Comparison of ENCODE assay signal across 8 cellular contexts in the genomic region with DNA sequence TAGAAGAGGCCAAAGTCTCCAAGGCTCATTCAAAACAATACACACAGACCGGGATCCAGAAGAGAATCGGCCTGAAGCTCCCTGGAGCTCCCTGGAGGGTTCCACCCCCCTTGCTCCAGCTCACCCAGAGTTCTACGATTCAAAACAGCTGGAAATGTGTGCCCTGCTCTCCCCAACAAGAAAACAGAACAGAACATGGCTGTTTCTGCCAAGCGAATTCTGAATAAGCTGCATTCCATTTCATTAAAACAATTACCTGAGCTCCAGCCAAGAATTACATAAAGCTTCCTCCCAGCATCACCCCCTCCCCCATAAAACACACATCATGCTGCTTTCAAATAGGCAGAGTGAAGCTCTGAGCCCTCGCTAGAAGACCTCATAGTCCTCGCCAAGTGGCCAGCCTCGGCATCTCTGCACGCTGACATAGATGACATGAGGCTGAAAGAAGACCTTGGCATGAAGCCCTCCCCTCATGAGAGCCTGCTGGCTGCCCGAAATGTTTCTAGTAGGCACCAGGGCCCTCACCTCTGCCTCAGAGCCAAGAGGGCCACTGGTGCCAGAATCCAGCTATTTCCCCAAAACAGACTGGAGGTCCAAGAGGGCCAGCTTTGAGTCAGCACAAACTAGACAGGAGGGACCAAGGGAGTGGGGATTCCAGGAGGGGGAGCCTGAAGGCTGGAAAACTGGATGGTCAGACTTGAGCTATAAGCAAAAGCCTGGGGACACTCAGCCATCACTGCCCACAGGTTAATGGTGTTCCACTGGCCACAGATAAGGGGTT. TPM values are rescaled to one million over a fixed set of nuclear protein-coding genes. Genes with fewer than 3 reads are reported as not detected.
A peak's percentile ranks its signal among the peaks of the same experiment; 100 is the strongest.
DNase-seq lines count a peak whose midpoint lies in the region; ATAC-seq, FAIRE-seq and TF ChIP-seq lines count a peak whose summit lies in the region.

No MANE protein-coding gene starts in this region.

- H3K4me2 ChIP-seq in SK-N-SH, result peak overlapping the region; percentile 80
- no peak overlapping the region for H3K4me2 ChIP-seq in neural progenitor cell

- H3K27ac Mint-ChIP-seq in CD8-positive, alpha-beta memory T cell, result peak overlapping the region; percentile 65 to 98 (median 83)
- H3K27ac Mint-ChIP-seq in neural progenitor cell, result peak overlapping the region; percentile 54

- no peaks in the 10 kb centered on the region for H3K9me3 ChIP-seq in CD8-positive, alpha-beta memory T cell (ENCODE audit: low read length)
- H3K9me3 ChIP-seq in SK-N-SH (no peaks in the 10 kb centered on the region), neural progenitor cell (ENCODE audit: low read depth) (no peaks in the 10 kb centered on the region)

- H4K20me1 ChIP-seq in SK-N-SH (ENCODE audit: insufficient read depth) (peaks cover 72% of the 10 kb centered on the region), neural progenitor cell (ENCODE audit: low read depth) (peaks cover 44% of the 10 kb centered on the region)

- no peak overlapping the region for H3K4me3 ChIP-seq in CD8-positive, alpha-beta memory T cell (ENCODE audit: low read length)
- H3K4me3 ChIP-seq in SK-N-SH (ENCODE audit: low read depth in 2 of 2, low read length in 1 of 2) (peak overlapping the region in 1 of 2 experiments; percentile 36; a peak in 1 of 4 replicates), fibroblast of mammary gland (ENCODE audit: control insufficient read depth, low read depth, low read length) (peak overlapping the region; percentile 3), neural progenitor cell (no peak overlapping the region)

- peaks cover 8 to 39% (median 17%) of the 10 kb centered on the region in 3 donors for H3K36me3 Mint-ChIP-seq in CD8-positive, alpha-beta memory T cell
- peaks cover 8% of the 10 kb centered on the region for H3K36me3 Mint-ChIP-seq in neural progenitor cell

- H3K27me3 ChIP-seq in CD8-positive, alpha-beta memory T cell (ENCODE audit: insufficient read depth, low read length, poor library complexity, severe bottlenecking), result no peaks in the 10 kb centered on the region
- H3K27me3 ChIP-seq in SK-N-SH (ENCODE audit: insufficient read depth) (no peaks in the 10 kb centered on the region), neural progenitor cell (no peaks in the 10 kb centered on the region)

- no peak for DNase-seq in CD8-positive, alpha-beta memory T cell
- DNase-seq in SK-N-SH, result peak; percentile 54
- peak; percentile 96 for DNase-seq in fibroblast of mammary gland (ENCODE audit: low read depth)
- DNase-seq in neural progenitor cell (ENCODE audit: low spot score), result no peak
- DNase-seq in GM12891 (ENCODE audit: insufficient read length, low spot score), result no peak
- no peak for DNase-seq in NCI-H1105 treated with DMSO at 0.1 percent for 48 hours (lab: John Stamatoyannopoulos, UW)

- peaks cover 5% of the 10 kb centered on the region for H3K36me3 ChIP-seq in CD8-positive, alpha-beta memory T cell (ENCODE audit: insufficient read depth, low read length)
- H3K36me3 ChIP-seq in SK-N-SH (replicated peaks in 1 of 2; ENCODE audit: control insufficient read depth in 1 of 2, insufficient read depth in 2 of 2, low read length in 1 of 2) (peaks cover 2 to 30% of the 10 kb centered on the region in 2 experiments), neural progenitor cell (no peaks in the 10 kb centered on the region)

- H3F3A ChIP-seq in SK-N-SH (replicated peaks; ENCODE audit: insufficient read depth) (peaks cover 45% of the 10 kb centered on the region), neural progenitor cell (ENCODE audit: low read depth) (peaks cover 3% of the 10 kb centered on the region)

- TF ChIP-seq CTCF in SK-N-SH (IDR thresholded peaks at IDR 0.05) (peak; percentile 25), fibroblast of mammary gland (conservative IDR thresholded peaks at IDR 0.05; ENCODE audit: control insufficient read depth, insufficient read depth, low read depth, low read length) (no peak), neural progenitor cell (IDR thresholded peaks at IDR 0.05) (no peak)

- no peaks in the 10 kb centered on the region for H3K27me3 Mint-ChIP-seq in CD8-positive, alpha-beta memory T cell
- H3K27me3 Mint-ChIP-seq in neural progenitor cell (ENCODE audit: insufficient read depth, low read depth), result peaks cover 3% of the 10 kb centered on the region

- peak in 1 of 2 experiments; percentile 78; a peak in 1 of 4 replicates for TF ChIP-seq EP300 in SK-N-SH (IDR thresholded peaks at IDR 0.05; ENCODE audit: borderline replicate concordance in 1 of 2, low read depth in 1 of 2, low read length in 1 of 2)

- H3K9ac ChIP-seq in SK-N-SH, result peak overlapping the region; percentile 35; the same call in 1 of the 2 replicates
- no peak overlapping the region for H3K9ac ChIP-seq in neural progenitor cell

- CTCF ChIA-PET in CD8-positive, alpha-beta memory T cell (lab: Charles Lee), result interaction anchor here (0.8 to 34.4 kb wide), 8 partner anchors 7 to 56 kb away, joined by 3 to 727 read pairs (median 4); partner anchors contain the start of genes PXN, RNU4-2 and RPLP0
- CTCF ChIA-PET in SK-N-SH (lab: Yijun Ruan, JAX), result interaction anchor here (1.0 to 21.5 kb wide), 5 partner anchors 9 to 56 kb away, joined by 3 to 618 read pairs (median 7); partner anchors contain the start of genes PXN and SIRT4

- H3K27ac ChIP-seq in CD8-positive, alpha-beta memory T cell (ENCODE audit: low read depth, low read length), result no peak overlapping the region
- H3K27ac ChIP-seq in SK-N-SH (ENCODE audit: low read depth in 2 of 2, low read length in 1 of 2), result peak overlapping the region; percentile 62 to 92
- no peak overlapping the region for H3K27ac ChIP-seq in neural progenitor cell

- no peak for TF ChIP-seq RAD21 in SK-N-SH (IDR thresholded peaks at IDR 0.05; ENCODE audit: low read length)

- POLR2A ChIA-PET in CD8-positive, alpha-beta memory T cell (lab: Charles Lee), result interaction anchor here (1.0 kb wide), 1 partner anchor 9 kb away, joined by 3 read pairs; the partner anchor contains the start of gene PXN
- POLR2A ChIA-PET in SK-N-SH (lab: Yijun Ruan, JAX), result interaction anchor here (0.8 to 2.4 kb wide), 5 partner anchors 8 to 56 kb away, joined by 3 to 22 read pairs (median 5); partner anchors contain the start of genes PXN, RNU4-1, RNU4-2 and RPLP0

- no peaks in the 10 kb centered on the region for H3K9me3 Mint-ChIP-seq in CD8-positive, alpha-beta memory T cell
- H3K9me3 Mint-ChIP-seq in neural progenitor cell, result no peaks in the 10 kb centered on the region

- H2AFZ ChIP-seq in SK-N-SH (ENCODE audit: low read depth) (no peak overlapping the region), neural progenitor cell (replicated peaks) (no peak overlapping the region)

- no peaks in the 10 kb centered on the region for H3K9me2 ChIP-seq in SK-N-SH

- peak overlapping the region in 5 of 7 donors; percentile 11 to 58 (median 28) for H3K4me3 Mint-ChIP-seq in CD8-positive, alpha-beta memory T cell
- H3K4me3 Mint-ChIP-seq in neural progenitor cell, result no peak overlapping the region

- ATAC-seq in HG03460 (IDR thresholded peaks at IDR 0.05; ENCODE audit: unreplicated experiment), result no peak
- ATAC-seq in HG02623 (IDR thresholded peaks at IDR 0.05; ENCODE audit: unreplicated experiment), result no peak

- no peak for FAIRE-seq in GM12891 (lab: Jason Lieb, UNC)

- H3K79me2 ChIP-seq in SK-N-SH (ENCODE audit: insufficient read depth) (peaks cover 98% of the 10 kb centered on the region), neural progenitor cell (ENCODE audit: low read depth) (peaks cover 73% of the 10 kb centered on the region)

- H3K4me1 ChIP-seq in CD8-positive, alpha-beta memory T cell (ENCODE audit: insufficient read depth, low read length), result peaks cover 93% of the 10 kb centered on the region
- H3K4me1 ChIP-seq in SK-N-SH (ENCODE audit: control insufficient read depth in 1 of 2, insufficient read depth in 2 of 2, low read depth in 1 of 2, low read length in 1 of 2), result peaks cover 12 to 41% of the 10 kb centered on the region in 2 experiments; a peak in 3 of 4 replicates
- no peaks in the 10 kb centered on the region for H3K4me1 ChIP-seq in neural progenitor cell

- H3K4me1 Mint-ChIP-seq in CD8-positive, alpha-beta memory T cell, result peaks cover 84 to 96% (median 95%) of the 10 kb centered on the region in 3 donors
- peaks cover 10% of the 10 kb centered on the region for H3K4me1 Mint-ChIP-seq in neural progenitor cell

- 22% methylated on average over 9 of the region's 9 CpGs for WGBS in SK-N-SH (ENCODE audit: low lambda C conversion rate)

- no peak for TF ChIP-seq POLR2A in GM12891 (IDR thresholded peaks at IDR 0.05; ENCODE audit: low read depth, low read length)

RNA-seq across cellular contexts. Expression of gene PXN, which starts 8.3 kb away (rescaled TPM):
- 10 to 100 TPM; 33.7 to 35.9 TPM for total RNA-seq in CD8-positive, alpha-beta memory T cell
- polyA plus RNA-seq in CD8-positive, alpha-beta memory T cell, result 146 TPM
- polyA plus RNA-seq in SK-N-SH (2012; rRNA removed), result 63.0 and 89.0 TPM in 2 replicates
- 56.9 and 70.1 TPM in 2 replicates for polyA plus RNA-seq in SK-N-SH (2012; cell fraction: cytosol; rRNA removed)
- 269 and 301 TPM in 2 replicates for polyA plus RNA-seq in SK-N-SH (2012; cell fraction: nucleus; rRNA removed)
- 8.2 and 19.3 TPM in 2 replicates for total RNA-seq in neural progenitor cell (ENCODE audit: low replicate concordance)
- 17.6 TPM for polyA plus RNA-seq in GM12891 (2012; ENCODE audit: low read depth, missing spikeins)

RNA-seq across cellular contexts. Expression of gene RNU4-2, which starts 34.5 kb away (rescaled TPM):
- 1,000 to 10,000 TPM; 1,831 to 1,935 TPM for total RNA-seq in CD8-positive, alpha-beta memory T cell
- polyA plus RNA-seq in CD8-positive, alpha-beta memory T cell, result 44.9 TPM
- not detected in 2 replicates for polyA plus RNA-seq in SK-N-SH (2012; rRNA removed)
- polyA plus RNA-seq in SK-N-SH (2012; cell fraction: cytosol; rRNA removed), result not detected in 2 replicates
- polyA plus RNA-seq in SK-N-SH (2012; cell fraction: nucleus; rRNA removed), result not detected in 2 replicates
- total RNA-seq in neural progenitor cell (ENCODE audit: low replicate concordance), result under 0.01 TPM in 1 of 2 replicates, not detected in the other
- 266 TPM for polyA plus RNA-seq in GM12891 (2012; ENCODE audit: low read depth, missing spikeins)

RNA-seq across cellular contexts. Expression of gene RNU4-1, which starts 35.8 kb away (rescaled TPM):
- 100 to 1,000 TPM; 628 to 678 TPM for total RNA-seq in CD8-positive, alpha-beta memory T cell
- not detected for polyA plus RNA-seq in CD8-positive, alpha-beta memory T cell
- not detected in 2 replicates for polyA plus RNA-seq in SK-N-SH (2012; rRNA removed)
- polyA plus RNA-seq in SK-N-SH (2012; cell fraction: cytosol; rRNA removed), result not detected in 2 replicates
- polyA plus RNA-seq in SK-N-SH (2012; cell fraction: nucleus; rRNA removed), result not detected in 2 replicates
- total RNA-seq in neural progenitor cell (ENCODE audit: low replicate concordance), result under 0.01 TPM in 2 replicates
- 207 TPM for polyA plus RNA-seq in GM12891 (2012; ENCODE audit: low read depth, missing spikeins)

RNA-seq across cellular contexts. Expression of gene SIRT4, which starts 44.9 kb away (rescaled TPM):
- 1 to 10 TPM; 1.8 to 1.9 TPM for total RNA-seq in CD8-positive, alpha-beta memory T cell
- 0.68 TPM for polyA plus RNA-seq in CD8-positive, alpha-beta memory T cell
- 1.1 and 1.4 TPM in 2 replicates for polyA plus RNA-seq in SK-N-SH (2012; rRNA removed)
- polyA plus RNA-seq in SK-N-SH (2012; cell fraction: cytosol; rRNA removed), result 1.4 and 1.6 TPM in 2 replicates
- polyA plus RNA-seq in SK-N-SH (2012; cell fraction: nucleus; rRNA removed), result 1.4 and 1.5 TPM in 2 replicates
- total RNA-seq in neural progenitor cell (ENCODE audit: low replicate concordance), result 3.8 and 6.8 TPM in 2 replicates
- 0.76 TPM for polyA plus RNA-seq in GM12891 (2012; ENCODE audit: low read depth, missing spikeins)

RNA-seq across cellular contexts. Expression of gene RPLP0, which starts 56.3 kb away (rescaled TPM):
- total RNA-seq in CD8-positive, alpha-beta memory T cell, result 1,000 to 10,000 TPM; 4,137 to 4,308 TPM
- 1,675 TPM for polyA plus RNA-seq in CD8-positive, alpha-beta memory T cell
- 5,975 and 6,606 TPM in 2 replicates for polyA plus RNA-seq in SK-N-SH (2012; rRNA removed)
- 4,575 and 6,412 TPM in 2 replicates for polyA plus RNA-seq in SK-N-SH (2012; cell fraction: cytosol; rRNA removed)
- polyA plus RNA-seq in SK-N-SH (2012; cell fraction: nucleus; rRNA removed), result 2,397 and 2,614 TPM in 2 replicates
- 7,069 and 9,364 TPM in 2 replicates for total RNA-seq in neural progenitor cell (ENCODE audit: low replicate concordance)
- 5,981 TPM for polyA plus RNA-seq in GM12891 (2012; ENCODE audit: low read depth, missing spikeins)

Comparison
In these comparisons a context has a peak if more than half of its experiments do, and no peak if none do; other contexts are left out.
1. DNase-seq: peak in SK-N-SH (single experiment) and fibroblast of mammary gland (single experiment); none in CD8-positive, alpha-beta memory T cell (0 of 5), neural progenitor cell (single experiment), GM12891 (single experiment) and NCI-H1105 treated with DMSO at 0.1 percent for 48 hours (single experiment).
2. H3K27ac ChIP-seq: peak in SK-N-SH (2 of 2); none in CD8-positive, alpha-beta memory T cell (single experiment) and neural progenitor cell (single experiment).
3. RNA of gene RNU4-2, which starts 34.5 kb away (total RNA-seq): 1,831 to 1,935 TPM in CD8-positive, alpha-beta memory T cell; under 0.01 TPM in neural progenitor cell; every median in the first group is over 1,000 times any median in the second.
4. RNA of gene RNU4-1, which starts 35.8 kb away (total RNA-seq): 628 to 678 TPM in CD8-positive, alpha-beta memory T cell; under 0.01 TPM in neural progenitor cell; every median in the first group is over 100 times any median in the second.